13 cellular contexts compared by ENCODE assay signal in genomic region chr5:104540448-104540847, GRCh38.
DNase-seq lines count a peak whose midpoint lies in the region; ATAC-seq and TF ChIP-seq lines count a peak whose summit lies in the region.
"Had no signal": no experiment of that assay in that cellular context is flagged by ENCODE, and none has a peak within 500 bp of the region (broad histone marks: within the 10 kb centered on the region; RNA-seq: fewer than 3 reads in every experiment).

No MANE protein-coding gene starts in this region.

- no peak for ATAC-seq in GM18505 (IDR thresholded peaks at IDR 0.05; ENCODE audit: unreplicated experiment)
- ATAC-seq in T-cell (replicated peaks in 1 of 4) = no peak

- H3K27me3 Mint-ChIP-seq in osteocyte (ENCODE audit: unreplicated experiment) = no peaks in the 10 kb centered on the region
- H3K27me3 Mint-ChIP-seq in T-cell = no peaks in the 10 kb centered on the region
- H3K27me3 Mint-ChIP-seq: activated B cell treated with CpG ODN at 0.5 μM for 24 hours; CD8-positive, alpha-beta memory T cell had no signal

- no peaks in the 10 kb centered on the region for H3K36me3 Mint-ChIP-seq in osteocyte (ENCODE audit: unreplicated experiment)
- H3K36me3 Mint-ChIP-seq in T-cell = no peaks in the 10 kb centered on the region
- H3K36me3 Mint-ChIP-seq: CD8-positive, alpha-beta memory T cell had no signal

- no peak overlapping the region for H3K4me3 Mint-ChIP-seq in osteocyte (ENCODE audit: unreplicated experiment)
- no peak overlapping the region for H3K4me3 Mint-ChIP-seq in T-cell
- H3K4me3 Mint-ChIP-seq: activated B cell treated with CpG ODN at 0.5 μM for 24 hours; CD8-positive, alpha-beta memory T cell had no signal

- DNase-seq in H4 (ENCODE audit: low spot score) (peak; percentile 65), NCI-H2171 treated with DMSO at 0.1 percent for 48 hours (lab: John Stamatoyannopoulos, UW) (peak; percentile 65), choroid plexus epithelial cell (ENCODE audit: low read depth) (peak; percentile 92), osteocyte (ENCODE audit: extremely low spot score, unreplicated experiment) (no peak), T-cell (no peak), NCI-H510A (lab: John Stamatoyannopoulos, UW) (no peak)
- no peak for DNase-seq in activated T-cell treated with anti-CD3 and anti-CD28 coated beads, Interleukin-2, amount 50 U/mL, for 1 hour
- DNase-seq: activated B cell treated with CpG ODN at 0.5 μM for 24 hours; activated effector memory CD4-positive, alpha-beta T cell treated with anti-CD3 and anti-CD28 coated beads, Interleukin-2, amount 50 U/mL, for 16 hours; CD8-positive, alpha-beta memory T cell; trophoblast cell had no signal

- peak overlapping the region; percentile 58 for H3K27ac Mint-ChIP-seq in osteocyte (ENCODE audit: unreplicated experiment)
- no peak overlapping the region for H3K27ac Mint-ChIP-seq in T-cell
- H3K27ac Mint-ChIP-seq: activated B cell treated with CpG ODN at 0.5 μM for 24 hours; CD8-positive, alpha-beta memory T cell had no signal

- H3K4me3 ChIP-seq in choroid plexus epithelial cell (ENCODE audit: low read depth, low read length) = no peak overlapping the region
- H3K4me3 ChIP-seq: PC-9 had no signal

- CTCF ChIA-PET in T-cell (lab: Charles Lee) = no interaction called here

- TF ChIP-seq CTCF in choroid plexus epithelial cell (conservative IDR thresholded peaks at IDR 0.05; ENCODE audit: low read depth, low read length) (no peak), osteocyte (IDR thresholded peaks at IDR 0.05) (no peak)

- peaks cover 24% of the 10 kb centered on the region for H3K4me1 Mint-ChIP-seq in osteocyte (ENCODE audit: unreplicated experiment)
- H3K4me1 Mint-ChIP-seq in T-cell = no peaks in the 10 kb centered on the region
- H3K4me1 Mint-ChIP-seq: activated B cell treated with CpG ODN at 0.5 μM for 24 hours; CD8-positive, alpha-beta memory T cell had no signal

- POLR2A ChIA-PET in T-cell (lab: Charles Lee) = no interaction called here

- H3K9me3 Mint-ChIP-seq in osteocyte (ENCODE audit: unreplicated experiment) = no peaks in the 10 kb centered on the region
- H3K9me3 Mint-ChIP-seq in T-cell = peaks cover 17 to 20% (median 17%) of the 10 kb centered on the region in 3 donors

- TF ChIP-seq POLR2A in GM18505 (IDR thresholded peaks at IDR 0.05; ENCODE audit: borderline replicate concordance, extremely low read depth, insufficient read depth, insufficient read length) = no peak

Comparison
In these comparisons a context has a peak if more than half of its experiments do, and no peak if none do; other contexts are left out.
1. DNase-seq: peak in H4 (single experiment), NCI-H2171 treated with DMSO at 0.1 percent for 48 hours (single experiment) and choroid plexus epithelial cell (single experiment); none in osteocyte (single experiment), activated T-cell treated with anti-CD3 and anti-CD28 coated beads, Interleukin-2, amount 50 U/mL, for 1 hour (single experiment), T-cell (0 of 34) and NCI-H510A (single experiment).